1 cellular context compared by ENCODE assay signal in the genomic region with DNA sequence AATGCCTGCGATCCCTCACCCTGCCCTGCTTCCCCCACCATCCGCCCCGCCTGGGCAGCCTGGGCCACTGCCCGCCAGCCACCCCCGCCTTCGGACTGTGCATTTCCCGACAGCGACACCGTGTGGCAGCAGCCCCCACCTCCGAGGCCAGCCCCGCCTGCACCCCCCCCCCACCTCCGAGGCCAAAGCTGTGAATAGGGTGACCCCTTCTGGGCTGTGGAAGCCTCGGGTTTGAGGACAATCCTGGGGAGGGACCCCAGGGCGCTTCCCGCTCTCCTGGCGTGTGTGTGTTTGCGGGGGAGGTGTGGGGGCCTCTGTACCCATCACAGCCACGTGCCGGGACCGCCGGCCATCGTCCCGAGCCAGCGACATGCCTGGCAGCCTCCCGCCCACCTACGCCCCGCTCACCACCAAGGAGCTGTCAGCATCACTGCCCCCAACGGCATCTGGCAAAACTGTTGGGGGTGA.
TF ChIP-seq lines count a peak whose summit lies in the region.

No MANE protein-coding gene starts in this region.

TF ChIP-seq in GM12878, 131 proteins besides CTCF, POLR2A, EP300 and RAD21 (continued from another document):
- TF ChIP-seq MYB (IDR thresholded peaks at IDR 0.05; ENCODE audit: borderline replicate concordance, low read depth, low read length) = no peak
- TF ChIP-seq SMARCA5 (IDR thresholded peaks at IDR 0.05) = peak; percentile 26; the same call in 1 of the 2 replicates
- TF ChIP-seq NFYA (IDR thresholded peaks at IDR 0.05; ENCODE audit: borderline replicate concordance, low read depth, low read length) = no peak
- no peak for TF ChIP-seq LARP7 (IDR thresholded peaks at IDR 0.05)
- no peak; the same call in 1 of the 2 replicates for TF ChIP-seq CREB1 (IDR thresholded peaks at IDR 0.05; ENCODE audit: low read depth)
- peak; percentile 38; the same call in 1 of the 2 replicates for TF ChIP-seq IKZF1 (conservative IDR thresholded peaks at IDR 0.05)
- TF ChIP-seq BHLHE40 (IDR thresholded peaks at IDR 0.05; ENCODE audit: borderline replicate concordance in 1 of 2, low read depth in 2 of 2, low read length in 1 of 2) = peak; percentile 28 to 59; a peak in 2 of 4 replicates
- TF ChIP-seq TCF3 (IDR thresholded peaks at IDR 0.05; ENCODE audit: borderline replicate concordance, insufficient read depth, low read depth, low read length) = no peak
- TF ChIP-seq SUZ12 (IDR thresholded peaks at IDR 0.05; ENCODE audit: unreplicated experiment) = no peak
- TF ChIP-seq HDAC2 (IDR thresholded peaks at IDR 0.05) = no peak
- TF ChIP-seq, protein P1, sequence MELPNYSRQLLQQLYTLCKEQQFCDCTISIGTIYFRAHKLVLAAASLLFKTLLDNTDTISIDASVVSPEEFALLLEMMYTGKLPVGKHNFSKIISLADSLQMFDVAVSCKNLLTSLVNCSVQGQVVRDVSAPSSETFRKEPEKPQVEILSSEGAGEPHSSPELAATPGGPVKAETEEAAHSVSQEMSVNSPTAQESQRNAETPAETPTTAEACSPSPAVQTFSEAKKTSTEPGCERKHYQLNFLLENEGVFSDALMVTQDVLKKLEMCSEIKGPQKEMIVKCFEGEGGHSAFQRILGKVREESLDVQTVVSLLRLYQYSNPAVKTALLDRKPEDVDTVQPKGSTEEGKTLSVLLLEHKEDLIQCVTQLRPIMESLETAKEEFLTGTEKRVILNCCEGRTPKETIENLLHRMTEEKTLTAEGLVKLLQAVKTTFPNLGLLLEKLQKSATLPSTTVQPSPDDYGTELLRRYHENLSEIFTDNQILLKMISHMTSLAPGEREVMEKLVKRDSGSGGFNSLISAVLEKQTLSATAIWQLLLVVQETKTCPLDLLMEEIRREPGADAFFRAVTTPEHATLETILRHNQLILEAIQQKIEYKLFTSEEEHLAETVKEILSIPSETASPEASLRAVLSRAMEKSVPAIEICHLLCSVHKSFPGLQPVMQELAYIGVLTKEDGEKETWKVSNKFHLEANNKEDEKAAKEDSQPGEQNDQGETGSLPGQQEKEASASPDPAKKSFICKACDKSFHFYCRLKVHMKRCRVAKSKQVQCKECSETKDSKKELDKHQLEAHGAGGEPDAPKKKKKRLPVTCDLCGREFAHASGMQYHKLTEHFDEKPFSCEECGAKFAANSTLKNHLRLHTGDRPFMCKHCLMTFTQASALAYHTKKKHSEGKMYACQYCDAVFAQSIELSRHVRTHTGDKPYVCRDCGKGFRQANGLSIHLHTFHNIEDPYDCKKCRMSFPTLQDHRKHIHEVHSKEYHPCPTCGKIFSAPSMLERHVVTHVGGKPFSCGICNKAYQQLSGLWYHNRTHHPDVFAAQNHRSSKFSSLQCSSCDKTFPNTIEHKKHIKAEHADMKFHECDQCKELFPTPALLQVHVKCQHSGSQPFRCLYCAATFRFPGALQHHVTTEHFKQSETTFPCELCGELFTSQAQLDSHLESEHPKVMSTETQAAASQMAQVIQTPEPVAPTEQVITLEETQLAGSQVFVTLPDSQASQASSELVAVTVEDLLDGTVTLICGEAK (IDR thresholded peaks at IDR 0.05; ENCODE audit: borderline replicate concordance) = no peak
- no peak for TF ChIP-seq PML (IDR thresholded peaks at IDR 0.05; ENCODE audit: low read length)
- no peak for TF ChIP-seq BACH1 (IDR thresholded peaks at IDR 0.05; ENCODE audit: borderline replicate concordance)
- peak in 1 of 2 experiments; percentile 98; a peak in 2 of 3 replicates for TF ChIP-seq EGR1 (IDR thresholded peaks at IDR 0.05; ENCODE audit: borderline replicate concordance in 1 of 2, low read depth in 2 of 2, low read length in 2 of 2)
- no peak for TF ChIP-seq IRF4 (IDR thresholded peaks at IDR 0.05; ENCODE audit: low read depth, low read length)
- TF ChIP-seq POLR2AphosphoS2 (IDR thresholded peaks at IDR 0.05; ENCODE audit: low read depth, low read length) = no peak
- TF ChIP-seq BMI1 (IDR thresholded peaks at IDR 0.05; ENCODE audit: borderline replicate concordance) = no peak
- peak; percentile 78; the same call in 1 of the 2 replicates for TF ChIP-seq YY1 (IDR thresholded peaks at IDR 0.05; ENCODE audit: low read depth, low read length)
